Comparison of ENCODE assay signal across 31 cellular contexts in genomic region chr10:109089779-109090178, GRCh38.
"Had no signal": no experiment of that assay in that cellular context is flagged by ENCODE, and none has a peak within 500 bp of the region (broad histone marks: within the 10 kb centered on the region; RNA-seq: fewer than 3 reads in every experiment).

No MANE protein-coding gene starts in this region.

- H3K36me3 ChIP-seq: ascending aorta, breast epithelium, cardiac muscle cell, colonic mucosa, esophagus squamous epithelium, gastroesophageal sphincter, WERI-Rb-1 had no signal

- H3K9me3 ChIP-seq: ascending aorta, colonic mucosa had no signal

- H3K4me1 ChIP-seq: ascending aorta, breast epithelium, colonic mucosa, esophagus squamous epithelium, gastroesophageal sphincter had no signal

- DNase-seq: activated CD4-positive, alpha-beta memory T cell treated with anti-CD3 and anti-CD28 coated beads for 36 hours; activated CD4-positive, alpha-beta T cell treated with anti-CD3 and anti-CD28 coated beads for 36 hours; activated CD4-positive, alpha-beta T cell treated with anti-CD3 and anti-CD28 coated beads, Interleukin-2, amount 10 ng/mL, durations not matched to agents 24 days and 14 days; activated CD4-positive, CD25-positive, alpha-beta regulatory T cell; activated CD4-positive, CD25-positive, alpha-beta regulatory T cell treated with anti-CD3 and anti-CD28 coated beads, Interleukin-2, amount 50 U/mL, for 72 hours; activated CD8-positive, alpha-beta memory T cell treated with anti-CD3 and anti-CD28 coated beads, Interleukin-2, amount 10 ng/mL, durations not matched to agents 7 days and 5 days; activated CD8-positive, alpha-beta memory T cell treated with anti-CD3 and anti-CD28 coated beads, Interleukin-2, amount 50 U/mL, for 4 hours; activated CD8-positive, alpha-beta T cell treated with anti-CD3 and anti-CD28 coated beads, Interleukin-2, amount 10 ng/mL, durations not matched to agents 7 days and 5 days; activated gamma-delta T cell; activated naive CD4-positive, alpha-beta T cell; activated naive CD4-positive, alpha-beta T cell treated with anti-CD3 and anti-CD28 coated beads, Interleukin-2, amount 10 ng/mL, durations not matched to agents 7 days and 5 days; activated naive CD8-positive, alpha-beta T cell treated with anti-CD3 and anti-CD28 coated beads, Interleukin-2, amount 10 ng/mL, durations not matched to agents 7 days and 5 days; activated T-cell treated with anti-CD3 and anti-CD28 coated beads, Interleukin-2, amount 50 U/mL, for 1 hour; activated T-cell treated with anti-CD3 and anti-CD28 coated beads, Interleukin-2, amount 50 U/mL, for 72 hours; central memory CD4-positive, alpha-beta T cell; cerebellar nuclear complex; colonic mucosa; effector CD8-positive, alpha-beta T cell; esophagus squamous epithelium; foreskin melanocyte; T-helper 1 cell; T-helper 17 cell; T1000; WERI-Rb-1 had no signal

- H3K27ac ChIP-seq: ascending aorta, breast epithelium, cardiac muscle cell, colonic mucosa, epithelial cell of prostate, esophagus squamous epithelium, gastroesophageal sphincter, WERI-Rb-1 had no signal

- FAIRE-seq: endometrium, endothelial cell of umbilical vein had no signal

- H3K27me3 ChIP-seq: ascending aorta, breast epithelium, cardiac muscle cell, colonic mucosa, esophagus squamous epithelium, gastroesophageal sphincter had no signal

- H3K4me3 ChIP-seq: ascending aorta, breast epithelium, cardiac muscle cell, colonic mucosa, esophagus squamous epithelium, gastroesophageal sphincter had no signal
